ENCODE assay signal across 1 cellular context in the genomic region with DNA sequence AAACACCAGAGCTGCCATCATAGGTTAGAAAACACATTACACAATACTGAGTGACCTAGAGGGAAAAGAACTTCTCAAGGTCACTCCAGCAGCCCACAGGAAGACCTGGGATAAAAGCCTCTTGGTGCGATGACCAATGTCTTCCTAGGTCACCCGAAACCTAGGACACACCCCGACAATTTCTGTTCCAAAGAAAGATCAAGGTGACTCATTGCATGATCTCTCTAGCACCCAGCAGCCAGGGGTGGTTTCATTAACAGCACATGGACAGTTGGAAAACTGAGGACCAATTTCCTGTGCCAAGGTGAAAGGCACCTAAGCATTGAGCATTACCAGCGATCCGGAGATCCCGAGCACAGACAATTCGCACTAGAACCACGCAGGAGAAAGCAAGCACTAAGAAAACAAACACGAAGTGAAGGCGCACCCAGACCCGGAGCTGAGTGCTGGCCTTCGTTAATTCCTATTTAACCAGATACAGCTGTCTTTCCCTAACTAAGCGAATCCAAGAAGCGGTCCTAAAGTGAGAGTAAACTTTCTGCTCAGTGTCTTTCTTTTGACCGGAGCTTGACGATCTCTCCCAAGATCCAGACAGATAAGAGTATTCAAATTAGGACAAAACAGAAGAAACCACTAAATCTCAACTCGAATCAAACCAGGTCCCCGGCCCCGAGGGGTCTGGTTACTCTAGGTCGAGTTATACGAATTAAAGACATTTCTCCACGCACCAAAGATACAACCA.
TF ChIP-seq lines count a peak whose summit lies in the region.

No MANE protein-coding gene starts in this region.

TF ChIP-seq in HEK293, 187 proteins besides CTCF, POLR2A, EP300 and RAD21 (continued from another document):
- TF ChIP-seq, protein P1, sequence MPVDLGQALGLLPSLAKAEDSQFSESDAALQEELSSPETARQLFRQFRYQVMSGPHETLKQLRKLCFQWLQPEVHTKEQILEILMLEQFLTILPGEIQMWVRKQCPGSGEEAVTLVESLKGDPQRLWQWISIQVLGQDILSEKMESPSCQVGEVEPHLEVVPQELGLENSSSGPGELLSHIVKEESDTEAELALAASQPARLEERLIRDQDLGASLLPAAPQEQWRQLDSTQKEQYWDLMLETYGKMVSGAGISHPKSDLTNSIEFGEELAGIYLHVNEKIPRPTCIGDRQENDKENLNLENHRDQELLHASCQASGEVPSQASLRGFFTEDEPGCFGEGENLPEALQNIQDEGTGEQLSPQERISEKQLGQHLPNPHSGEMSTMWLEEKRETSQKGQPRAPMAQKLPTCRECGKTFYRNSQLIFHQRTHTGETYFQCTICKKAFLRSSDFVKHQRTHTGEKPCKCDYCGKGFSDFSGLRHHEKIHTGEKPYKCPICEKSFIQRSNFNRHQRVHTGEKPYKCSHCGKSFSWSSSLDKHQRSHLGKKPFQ (tag by site-specific recombination; IDR thresholded peaks at IDR 0.05), result no peak
- TF ChIP-seq, protein P2, sequence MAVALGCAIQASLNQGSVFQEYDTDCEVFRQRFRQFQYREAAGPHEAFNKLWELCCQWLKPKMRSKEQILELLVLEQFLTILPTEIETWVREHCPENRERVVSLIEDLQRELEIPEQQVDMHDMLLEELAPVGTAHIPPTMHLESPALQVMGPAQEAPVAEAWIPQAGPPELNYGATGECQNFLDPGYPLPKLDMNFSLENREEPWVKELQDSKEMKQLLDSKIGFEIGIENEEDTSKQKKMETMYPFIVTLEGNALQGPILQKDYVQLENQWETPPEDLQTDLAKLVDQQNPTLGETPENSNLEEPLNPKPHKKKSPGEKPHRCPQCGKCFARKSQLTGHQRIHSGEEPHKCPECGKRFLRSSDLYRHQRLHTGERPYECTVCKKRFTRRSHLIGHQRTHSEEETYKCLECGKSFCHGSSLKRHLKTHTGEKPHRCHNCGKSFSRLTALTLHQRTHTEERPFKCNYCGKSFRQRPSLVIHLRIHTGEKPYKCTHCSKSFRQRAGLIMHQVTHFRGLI (tag by site-specific recombination; IDR thresholded peaks at IDR 0.05), result no peak
- peak; percentile 24; the same call in 1 of the 2 replicates for TF ChIP-seq ZNF335 (tag by site-specific recombination; conservative IDR thresholded peaks at IDR 0.05)
- TF ChIP-seq, protein P3, sequence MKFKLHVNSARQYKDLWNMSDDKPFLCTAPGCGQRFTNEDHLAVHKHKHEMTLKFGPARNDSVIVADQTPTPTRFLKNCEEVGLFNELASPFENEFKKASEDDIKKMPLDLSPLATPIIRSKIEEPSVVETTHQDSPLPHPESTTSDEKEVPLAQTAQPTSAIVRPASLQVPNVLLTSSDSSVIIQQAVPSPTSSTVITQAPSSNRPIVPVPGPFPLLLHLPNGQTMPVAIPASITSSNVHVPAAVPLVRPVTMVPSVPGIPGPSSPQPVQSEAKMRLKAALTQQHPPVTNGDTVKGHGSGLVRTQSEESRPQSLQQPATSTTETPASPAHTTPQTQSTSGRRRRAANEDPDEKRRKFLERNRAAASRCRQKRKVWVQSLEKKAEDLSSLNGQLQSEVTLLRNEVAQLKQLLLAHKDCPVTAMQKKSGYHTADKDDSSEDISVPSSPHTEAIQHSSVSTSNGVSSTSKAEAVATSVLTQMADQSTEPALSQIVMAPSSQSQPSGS (tag by site-specific recombination; IDR thresholded peaks at IDR 0.05; ENCODE audit: low read depth), result no peak
- TF ChIP-seq ZNF654 (tag by site-specific recombination; IDR thresholded peaks at IDR 0.05; ENCODE audit: low read depth), result no peak
- TF ChIP-seq ZNF843 (tag by site-specific recombination; IDR thresholded peaks at IDR 0.05), result no peak
- TF ChIP-seq, protein P4, sequence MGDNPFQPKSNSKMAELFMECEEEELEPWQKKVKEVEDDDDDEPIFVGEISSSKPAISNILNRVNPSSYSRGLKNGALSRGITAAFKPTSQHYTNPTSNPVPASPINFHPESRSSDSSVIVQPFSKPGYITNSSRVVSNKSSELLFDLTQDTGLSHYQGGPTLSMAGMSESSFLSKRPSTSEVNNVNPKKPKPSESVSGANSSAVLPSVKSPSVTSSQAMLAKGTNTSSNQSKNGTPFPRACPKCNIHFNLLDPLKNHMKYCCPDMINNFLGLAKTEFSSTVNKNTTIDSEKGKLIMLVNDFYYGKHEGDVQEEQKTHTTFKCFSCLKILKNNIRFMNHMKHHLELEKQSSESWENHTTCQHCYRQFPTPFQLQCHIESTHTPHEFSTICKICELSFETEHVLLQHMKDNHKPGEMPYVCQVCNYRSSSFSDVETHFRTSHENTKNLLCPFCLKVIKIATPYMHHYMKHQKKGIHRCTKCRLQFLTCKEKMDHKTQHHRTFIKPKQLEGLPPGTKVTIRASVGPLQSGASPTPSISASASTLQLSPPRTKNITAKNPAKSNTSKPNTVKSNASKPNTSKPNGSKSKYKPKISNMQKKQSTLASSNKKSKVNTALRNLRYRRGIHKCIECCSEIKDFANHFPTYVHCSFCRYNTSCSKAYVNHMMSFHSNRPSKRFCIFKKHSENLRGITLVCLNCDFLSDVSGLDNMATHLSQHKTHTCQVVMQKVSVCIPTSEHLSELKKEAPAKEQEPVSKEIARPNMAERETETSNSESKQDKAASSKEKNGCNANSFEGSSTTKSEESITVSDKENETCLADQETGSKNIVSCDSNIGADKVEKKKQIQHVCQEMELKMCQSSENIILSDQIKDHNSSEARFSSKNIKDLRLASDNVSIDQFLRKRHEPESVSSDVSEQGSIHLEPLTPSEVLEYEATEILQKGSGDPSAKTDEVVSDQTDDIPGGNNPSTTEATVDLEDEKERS (tag by site-specific recombination; IDR thresholded peaks at IDR 0.05), result no peak
- TF ChIP-seq ZBTB1 (tag by site-specific recombination; IDR thresholded peaks at IDR 0.05), result no peak
TF ChIP-seq in HEK293: peak in this region for 15.
